Comparison of ENCODE assay signal across 1 cellular context in genomic region chr5:159773062-159773924, GRCh38.
A peak's percentile ranks its signal among the peaks of the same experiment; 100 is the strongest.
TF ChIP-seq lines count a peak whose summit lies in the region.

No MANE protein-coding gene starts in this region.

TF ChIP-seq in HepG2, 621 proteins besides CTCF, POLR2A, EP300 and RAD21 (continued from another document):
- TF ChIP-seq ZNF687 (CRISPR knock-in tag; IDR thresholded peaks at IDR 0.05) = peak; percentile 48; the same call in 1 of the 2 replicates
- TF ChIP-seq ZNF281 (CRISPR knock-in tag; IDR thresholded peaks at IDR 0.05; ENCODE audit: borderline replicate concordance) = no peak
- TF ChIP-seq ZNF800 (CRISPR knock-in tag; IDR thresholded peaks at IDR 0.05) = 0 out of 2 replicates have a peak, but pooled peaks have one; percentile 73
- no peak for TF ChIP-seq ZBTB40 (IDR thresholded peaks at IDR 0.05)
- TF ChIP-seq ZBTB40 (CRISPR knock-in tag; IDR thresholded peaks at IDR 0.05) = 0 out of 2 replicates have a peak, but pooled peaks have one; percentile 39
- 0 out of 2 replicates have a peak, but pooled peaks have one; percentile 17 for TF ChIP-seq ZFY (CRISPR knock-in tag; IDR thresholded peaks at IDR 0.05)
- TF ChIP-seq UBTF (CRISPR knock-in tag; IDR thresholded peaks at IDR 0.05) = peak; percentile 46; the same call in 1 of the 2 replicates
- 0 out of 2 replicates have a peak, but pooled peaks have one; percentile 23 for TF ChIP-seq STAG1 (CRISPR knock-in tag; IDR thresholded peaks at IDR 0.05)
- TF ChIP-seq ZNF121 (CRISPR knock-in tag; IDR thresholded peaks at IDR 0.05) = no peak
- TF ChIP-seq HOXD1 (CRISPR knock-in tag; IDR thresholded peaks at IDR 0.05) = 0 out of 2 replicates have a peak, but pooled peaks have one; percentile 19
- no peak for TF ChIP-seq ZBTB2 (CRISPR knock-in tag; IDR thresholded peaks at IDR 0.05; ENCODE audit: low read depth)
- TF ChIP-seq ZNF350 (CRISPR knock-in tag; IDR thresholded peaks at IDR 0.05; ENCODE audit: borderline replicate concordance, low read depth) = no peak
- no peak for TF ChIP-seq ZNF749 (CRISPR knock-in tag; IDR thresholded peaks at IDR 0.05; ENCODE audit: borderline replicate concordance)
- no peak for TF ChIP-seq CHD2 (IDR thresholded peaks at IDR 0.05; ENCODE audit: low read depth, low read length)
